Comparison of ENCODE assay signal across 11 cellular contexts in the genomic region with DNA sequence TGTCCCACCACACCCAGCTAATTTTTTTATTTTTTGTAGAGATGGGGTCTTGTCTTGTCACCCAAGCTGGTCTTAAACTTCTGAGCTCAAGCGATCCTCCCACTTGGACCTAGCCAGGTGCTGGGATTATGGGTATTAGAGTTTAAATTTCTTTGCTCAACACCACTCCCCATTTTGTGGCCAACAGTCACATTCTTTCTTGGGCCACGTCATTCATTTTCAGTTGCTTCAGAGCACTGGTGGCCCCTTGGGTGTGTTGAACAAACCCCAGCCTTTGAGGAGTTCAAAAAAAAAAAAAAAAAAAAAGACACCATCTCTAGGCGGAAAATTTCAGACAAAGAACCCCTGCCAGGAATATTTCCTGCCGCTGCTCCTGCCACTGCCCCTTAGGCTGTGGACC. TPM values are rescaled to one million over a fixed set of nuclear protein-coding genes. Genes with fewer than 3 reads are reported as not detected.
A peak's percentile ranks its signal among the peaks of the same experiment; 100 is the strongest.
DNase-seq lines count a peak whose midpoint lies in the region; ATAC-seq, FAIRE-seq and TF ChIP-seq lines count a peak whose summit lies in the region.
"Not testable (repeated sequence)": the region's sequence is repeated elsewhere in the genome, so short reads cannot be mapped to it uniquely, and the experiment has no call there.
"Had no signal": no experiment of that assay in that cellular context is flagged by ENCODE, and none has a peak within 500 bp of the region (broad histone marks: within the 10 kb centered on the region; RNA-seq: fewer than 3 reads in every experiment).

No MANE protein-coding gene starts in this region.

- not testable (repeated sequence) for TF ChIP-seq POLR2A in HCT116 (IDR thresholded peaks at IDR 0.05; ENCODE audit: borderline replicate concordance, extremely low read depth, insufficient read depth, insufficient read length)

- not testable (repeated sequence) for H3K4me3 ChIP-seq in HCT116 (replicated peaks in 1 of 2; ENCODE audit: low read depth in 1 of 2, low read length in 2 of 2); PC-3 (ENCODE audit: low read length)

- not testable (repeated sequence) for H3K9me3 Mint-ChIP-seq in WTC11

- not testable (repeated sequence) for H3K9me2 ChIP-seq in HCT116 (ENCODE audit: insufficient read depth); PC-3 (replicated peaks; ENCODE audit: low read length)

- H3F3A ChIP-seq in PC-3 (ENCODE audit: low read length, unreplicated experiment) = not testable (repeated sequence)

- H3K27ac ChIP-seq in HCT116 (ENCODE audit: low read depth, low read length) = not testable (repeated sequence)
- H3K27ac ChIP-seq in PC-3 (ENCODE audit: low read length) = peak overlapping the region; percentile 43; the same call in 1 of the 2 replicates

- not testable (repeated sequence) for H4K20me1 ChIP-seq in HCT116 (ENCODE audit: insufficient read depth); PC-3 (ENCODE audit: low read length)

- POLR2A ChIA-PET in HCT116 (lab: Charles Lee); PC-3 (lab: Charles Lee; ENCODE audit: unreplicated experiment); WTC11 (lab: Charles Lee): not testable (repeated sequence)

- not testable (repeated sequence) for H3K4me1 ChIP-seq in HCT116 (ENCODE audit: control insufficient read depth in 1 of 2, insufficient read depth in 2 of 2, low read length in 2 of 2); PC-3 (ENCODE audit: insufficient read depth, low read length)

- not testable (repeated sequence) for H3K9ac ChIP-seq in HCT116 (ENCODE audit: low read length); PC-3 (ENCODE audit: low read length)

- not testable (repeated sequence) for H3K36me3 ChIP-seq in HCT116 (ENCODE audit: control insufficient read depth in 1 of 2, insufficient read depth in 2 of 2, low read length in 2 of 2); PC-3 (ENCODE audit: low read depth, low read length)

- not testable (repeated sequence) for H3K4me2 ChIP-seq in HCT116 (ENCODE audit: low read length); PC-3 (ENCODE audit: low read length)

- TF ChIP-seq CTCF in HCT116 (IDR thresholded peaks at IDR 0.05 in 2 of 3, conservative IDR thresholded peaks at IDR 0.05 in 1 of 3; ENCODE audit: borderline replicate concordance in 1 of 3, insufficient read depth in 1 of 3, low read depth in 2 of 3, low read length in 2 of 3); PC-3 (conservative IDR thresholded peaks at IDR 0.05; ENCODE audit: low read depth, low read length); WTC11 (IDR thresholded peaks at IDR 0.05): not testable (repeated sequence)

- ATAC-seq in HCT116 (peak; percentile 62), PC-3 (peak; percentile 35), WTC11 (peak; percentile 0; the same call in 1 of the 2 replicates), Right ventricle myocardium inferior (peak; percentile 35), left ventricle myocardium superior (peak; percentile 27)

- CTCF ChIA-PET in HCT116 (lab: Charles Lee); PC-3 (lab: Charles Lee); WTC11 (lab: Charles Lee): not testable (repeated sequence)

- H3K4me1 Mint-ChIP-seq in WTC11 = not testable (repeated sequence)

- intact Hi-C loops in HCT116 (cut with micrococcal nuclease); PC-3 (cut with micrococcal nuclease); Right ventricle myocardium inferior (cut with DNase I); left ventricle myocardium superior (cut with micrococcal nuclease): not testable (repeated sequence)

- not testable (repeated sequence) for H3K27me3 ChIP-seq in HCT116 (ENCODE audit: insufficient read depth, low read length); PC-3 (ENCODE audit: low read length)

- RAD21 ChIA-PET in HCT116 (lab: Charles Lee; ENCODE audit: low non-redundant PET in 1 of 2, low total read pairs in 2 of 2, uncharacterized antibody in 2 of 2, unreplicated experiment in 2 of 2) = not testable (repeated sequence)

- DNase-seq in HCT116 (ENCODE audit: low read depth, low spot score); PC-3; RCC 7860 (ENCODE audit: low spot score); WTC11 (ENCODE audit: low spot score); Right ventricle myocardium inferior (ENCODE audit: missing footprints); left ventricle myocardium superior: not testable (repeated sequence)

- not testable (repeated sequence) for BruUV-seq in HCT116 (replicated peaks; lab: Mats Ljungman, UMichigan); PC-3 (replicated peaks; lab: Mats Ljungman, UMichigan)

- peak; percentile 87 for FAIRE-seq in RCC 7860 (lab: Jason Lieb, UNC)

- H3K27me3 Mint-ChIP-seq in WTC11 (ENCODE audit: low read depth) = not testable (repeated sequence)

- H3K4me3 Mint-ChIP-seq in WTC11 = not testable (repeated sequence)

- H2AFZ ChIP-seq in HCT116 (ENCODE audit: low read depth, low read length, poor library complexity, severe bottlenecking); PC-3 (ENCODE audit: low read length): not testable (repeated sequence)

- H3K9me3 ChIP-seq in HCT116 (ENCODE audit: control insufficient read depth in 1 of 2, insufficient read depth in 1 of 2, low read depth in 1 of 2, low read length in 2 of 2); PC-3 (ENCODE audit: low read length): not testable (repeated sequence)

- TF ChIP-seq RAD21 in HCT116 (IDR thresholded peaks at IDR 0.05; ENCODE audit: low read depth) = not testable (repeated sequence)

- H3K79me2 ChIP-seq in HCT116 (ENCODE audit: insufficient read depth, low read length); PC-3 (ENCODE audit: low read length): not testable (repeated sequence)

- not testable (repeated sequence) for H3K27ac Mint-ChIP-seq in WTC11

- H3K36me3 Mint-ChIP-seq in WTC11 = not testable (repeated sequence)

RNA-seq across cellular contexts. Expression of a gene that starts 4.5 kb away (rescaled TPM):
- total RNA-seq in HCT116 (2021; ENCODE audit: unreplicated experiment) = 37.4 TPM
- polyA plus RNA-seq in HCT116 (2012) = 26.4 and 27.7 TPM in 2 replicates
- total RNA-seq in PC-3 (2014; rRNA removed) = 27.0 and 37.6 TPM in 2 replicates
- total RNA-seq in WTC11 (2021) = 60.9 to 79.2 TPM (median 62.1 TPM) in 3 replicates
- 8.0 TPM for total RNA-seq in Right ventricle myocardium inferior
- total RNA-seq in left ventricle myocardium superior = 9.3 TPM

RNA-seq across cellular contexts. Expression of a gene that starts 32.3 kb away (rescaled TPM):
- total RNA-seq in HCT116 (2021; ENCODE audit: unreplicated experiment) (23.4 TPM), PC-3 (2014; rRNA removed) (11.9 and 21.6 TPM in 2 replicates), WTC11 (2021) (1.8 to 9.3 TPM (median 3.3 TPM) in 3 replicates), Right ventricle myocardium inferior (0.46 TPM), left ventricle myocardium superior (not detected)
- 19.6 and 25.9 TPM in 2 replicates for polyA plus RNA-seq in HCT116 (2012)

RNA-seq across cellular contexts. Expression of a gene that starts 47.5 kb away (rescaled TPM):
- total RNA-seq in HCT116 (2021; ENCODE audit: unreplicated experiment) (1.1 TPM), PC-3 (2014; rRNA removed) (0.86 and 1.3 TPM in 2 replicates), WTC11 (2021) (18.1 to 27.9 TPM (median 24.4 TPM) in 3 replicates), Right ventricle myocardium inferior (1.3 TPM), left ventricle myocardium superior (0.55 TPM)
- polyA plus RNA-seq in HCT116 (2012) = 0.87 and 1.1 TPM in 2 replicates
- total RNA-seq: B cell; Calu3; CD4-positive, alpha-beta T cell; CD8-positive, alpha-beta T cell had no signal

RNA-seq across cellular contexts. Expression of a gene that starts 53.3 kb away (rescaled TPM):
- total RNA-seq in HCT116 (2021; ENCODE audit: unreplicated experiment) (2.3 TPM), PC-3 (2014; rRNA removed) (3.0 and 10.7 TPM in 2 replicates), WTC11 (2021) (1.4 to 3.6 TPM (median 3.2 TPM) in 3 replicates), Right ventricle myocardium inferior (0.54 TPM), left ventricle myocardium superior (2.2 TPM)
- polyA plus RNA-seq in HCT116 (2012) = 1.0 and 1.2 TPM in 2 replicates
- polyA plus RNA-seq: BJ had no signal

Comparison
In these comparisons a context has a peak if more than half of its experiments do, and no peak if none do; other contexts are left out.
1. ATAC-seq: peak in every context shown above with its lines; median percentile 62 in HCT116; 35 in PC-3; 35 in Right ventricle myocardium inferior; 27 in left ventricle myocardium superior; 0 in WTC11.